8 cellular contexts compared by ENCODE assay signal in the genomic region with DNA sequence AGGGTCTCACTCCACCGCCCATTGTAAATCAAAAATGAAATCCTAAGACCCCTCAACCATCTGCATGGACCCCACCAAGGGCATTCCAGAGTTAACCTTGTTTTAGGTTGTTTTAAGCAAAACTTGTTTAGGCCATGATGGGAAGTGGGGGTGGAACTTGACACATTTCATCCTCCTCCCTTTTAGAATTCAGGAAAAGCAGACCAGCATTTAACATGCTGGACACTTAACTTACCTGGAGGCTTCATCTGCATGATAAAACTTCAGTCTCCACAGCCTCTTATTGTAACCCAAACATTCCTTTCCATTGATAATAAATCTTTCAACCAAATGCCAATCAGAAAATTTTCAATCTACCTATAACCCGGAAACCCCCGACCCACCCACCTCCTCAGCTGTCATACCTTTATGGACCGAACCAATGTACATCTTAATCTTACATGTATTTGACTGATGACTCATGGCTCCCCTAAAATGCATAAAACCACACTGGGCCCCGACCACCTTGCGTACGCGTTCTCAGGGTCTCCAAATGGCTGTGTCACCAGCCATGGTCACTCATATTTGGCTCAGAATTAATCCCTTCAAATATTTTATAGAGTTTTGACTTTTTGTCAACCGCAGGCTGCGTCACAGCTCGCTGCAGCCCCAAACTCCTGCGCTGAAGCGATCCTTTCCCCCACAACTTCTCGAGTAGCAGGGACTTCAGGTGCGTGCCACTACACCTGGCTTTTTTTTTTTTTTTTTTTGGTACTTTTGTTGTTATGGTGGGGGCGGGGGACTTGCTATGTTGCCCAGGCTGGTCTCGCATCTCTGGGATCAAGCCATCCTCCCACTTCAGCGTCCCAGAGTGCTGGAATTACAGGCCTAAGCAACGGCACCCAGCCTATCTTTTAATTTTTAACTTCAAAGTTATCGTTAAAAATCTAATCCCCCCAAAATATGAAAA. TPM values are rescaled to one million over a fixed set of nuclear protein-coding genes. Genes with fewer than 3 reads are reported as not detected.
A peak's percentile ranks its signal among the peaks of the same experiment; 100 is the strongest.
DNase-seq lines count a peak whose midpoint lies in the region; ATAC-seq and TF ChIP-seq lines count a peak whose summit lies in the region.

No MANE protein-coding gene starts in this region.

- peak overlapping the region; percentile 85 for H3K9ac ChIP-seq in OCI-LY1 (ENCODE audit: low read length)
- peak overlapping the region; percentile 82 for H3K9ac ChIP-seq in endocrine pancreas (ENCODE audit: control insufficient read depth, insufficient read depth, low read length)

- H3K36me3 Mint-ChIP-seq in CD4-positive, alpha-beta T cell (ENCODE audit: low read depth), result peaks cover 45% of the 10 kb centered on the region

- intact Hi-C loops in CD4-positive, alpha-beta T cell (cut with DNase I, micrococcal nuclease), result loop anchor here in 1 of 2 experiments (2.0 to 10.0 kb wide), 3 partner anchors 56 to 1080 kb away; partner anchors contain the start of genes AFG3L2 and CHMP1B

- no peaks in the 10 kb centered on the region for H4K20me1 ChIP-seq in OCI-LY1 (ENCODE audit: insufficient read depth, low read length)

- H3K36me3 ChIP-seq in OCI-LY1 (ENCODE audit: insufficient read depth, low read length) (peaks cover 20% of the 10 kb centered on the region), endocrine pancreas (ENCODE audit: control insufficient read depth, insufficient read depth, low read length) (no peaks in the 10 kb centered on the region), neutrophil (peaks cover 36% of the 10 kb centered on the region)

- peaks cover 31% of the 10 kb centered on the region for H3K4me1 Mint-ChIP-seq in CD4-positive, alpha-beta T cell (ENCODE audit: low read depth)

- peak overlapping the region; percentile 97 for H3K4me3 Mint-ChIP-seq in CD4-positive, alpha-beta T cell

- peak overlapping the region; percentile 71 for H3K4me2 ChIP-seq in OCI-LY1 (ENCODE audit: low read length)

- CTCF ChIA-PET in CD4-positive, alpha-beta T cell (lab: Charles Lee), result no interaction called here

- H3K27me3 Mint-ChIP-seq in CD4-positive, alpha-beta T cell, result no peaks in the 10 kb centered on the region

- H3K79me2 ChIP-seq in OCI-LY1 (ENCODE audit: insufficient read depth, low read length), result no peaks in the 10 kb centered on the region

- DNase-seq in CD4-positive, alpha-beta T cell, result no peak
- DNase-seq in putamen (ENCODE audit: low spot score) (no peak), NK-92 (lab: John Stamatoyannopoulos, UW; ENCODE audit: unreplicated experiment) (no peak)

- peaks cover 16% of the 10 kb centered on the region for H3K4me1 ChIP-seq in OCI-LY1 (ENCODE audit: insufficient read depth, low read length, severe bottlenecking)
- no peaks in the 10 kb centered on the region for H3K4me1 ChIP-seq in endocrine pancreas (ENCODE audit: control insufficient read depth, insufficient read depth, low read length)
- peaks cover 41 to 48% of the 10 kb centered on the region in 2 experiments for H3K4me1 ChIP-seq in neutrophil (ENCODE audit: control insufficient read depth in 1 of 2, insufficient read depth in 1 of 2, low read depth in 1 of 2, low read length in 1 of 2)

- TF ChIP-seq CTCF in CD4-positive, alpha-beta T cell (IDR thresholded peaks at IDR 0.05), result no peak
- TF ChIP-seq CTCF in OCI-LY1 (IDR thresholded peaks at IDR 0.05; ENCODE audit: low read length), result no peak
- no peak for TF ChIP-seq CTCF in neutrophil (IDR thresholded peaks at IDR 0.05)

- H2AFZ ChIP-seq in OCI-LY1 (ENCODE audit: low read length), result 0 out of 2 replicates have a peak overlapping the region, but pooled peaks have one; percentile 49

- H3K27me3 ChIP-seq in CD4-positive, alpha-beta T cell (ENCODE audit: control insufficient read depth, insufficient read depth, low read length), result no peaks in the 10 kb centered on the region
- H3K27me3 ChIP-seq in OCI-LY1 (ENCODE audit: insufficient read depth, low read length) (no peaks in the 10 kb centered on the region), endocrine pancreas (ENCODE audit: control insufficient read depth, insufficient read depth, low read length) (no peaks in the 10 kb centered on the region), neutrophil (no peaks in the 10 kb centered on the region)

- no peak for ATAC-seq in CD4-positive, alpha-beta T cell (ENCODE audit: poor library complexity)
- ATAC-seq in GM19455 (IDR thresholded peaks at IDR 0.05; ENCODE audit: unreplicated experiment) (no peak), GM21423 (IDR thresholded peaks at IDR 0.05; ENCODE audit: unreplicated experiment) (no peak)

- H3K27ac Mint-ChIP-seq in CD4-positive, alpha-beta T cell, result peak overlapping the region; percentile 98

- no peak overlapping the region for H3K27ac ChIP-seq in CD4-positive, alpha-beta T cell (ENCODE audit: low read depth, low read length)
- H3K27ac ChIP-seq in OCI-LY1 (ENCODE audit: low read depth, low read length, poor library complexity, severe bottlenecking) (peak overlapping the region; percentile 54), neutrophil (peak overlapping the region; percentile 100)

- H3K4me3 ChIP-seq in OCI-LY1 (ENCODE audit: low read depth, low read length, poor library complexity, severe bottlenecking) (peak overlapping the region; percentile 78), endocrine pancreas (ENCODE audit: control insufficient read depth, insufficient read depth, low read length) (peak overlapping the region; percentile 93), neutrophil (ENCODE audit: low read depth in 1 of 2, low read length in 1 of 2) (peak overlapping the region; percentile 79 to 96)

- POLR2A ChIA-PET in CD4-positive, alpha-beta T cell (lab: Charles Lee), result interaction anchor here (1.1 to 3.4 kb wide), 3 partner anchors 10 to 57 kb away, joined by 4 to 43 read pairs (median 4); partner anchors contain the start of gene CHMP1B

- H3K9me2 ChIP-seq in OCI-LY1 (ENCODE audit: low read depth, low read length), result no peaks in the 10 kb centered on the region

- no peaks in the 10 kb centered on the region for H3K9me3 ChIP-seq in CD4-positive, alpha-beta T cell (ENCODE audit: control insufficient read depth, low read length)
- H3K9me3 ChIP-seq in OCI-LY1 (ENCODE audit: low read length) (no peaks in the 10 kb centered on the region), endocrine pancreas (ENCODE audit: control insufficient read depth, low read length) (no peaks in the 10 kb centered on the region), neutrophil (no peaks in the 10 kb centered on the region)

- no peaks in the 10 kb centered on the region for H3F3A ChIP-seq in OCI-LY1 (ENCODE audit: insufficient read depth, low read length)

- no peaks in the 10 kb centered on the region for H3K9me3 Mint-ChIP-seq in CD4-positive, alpha-beta T cell

RNA-seq across cellular contexts. Expression of gene MPPE1, which starts 0.9 kb away (rescaled TPM):
- 10 to 100 TPM; 62.6 to 68.3 TPM for total RNA-seq in CD4-positive, alpha-beta T cell

RNA-seq across cellular contexts. Expression of gene CHMP1B, which starts 56.0 kb away (rescaled TPM):
- total RNA-seq in CD4-positive, alpha-beta T cell, result 10 to 100 TPM; 64.4 to 67.4 TPM
